23 cellular contexts compared by ENCODE assay signal in genomic region chr20:19143890-19144289, GRCh38.
"Had no signal": no experiment of that assay in that cellular context is flagged by ENCODE, and none has a peak within 500 bp of the region (broad histone marks: within the 10 kb centered on the region; RNA-seq: fewer than 3 reads in every experiment).

No MANE protein-coding gene starts in this region.

- H3K36me3 ChIP-seq: esophagus muscularis mucosa, gastroesophageal sphincter, heart left ventricle, left lung, lower lobe of right lung had no signal

- H3K4me1 ChIP-seq: esophagus muscularis mucosa, gastroesophageal sphincter, heart left ventricle, left lung, lower lobe of right lung had no signal

- H3K27me3 ChIP-seq: esophagus muscularis mucosa, gastroesophageal sphincter, heart left ventricle, hepatocyte, left lung had no signal

- H3K27ac ChIP-seq: coronary artery, dorsolateral prefrontal cortex, epithelial cell of prostate, esophagus muscularis mucosa, gastroesophageal sphincter, heart left ventricle, hepatocyte, left lung, lower lobe of right lung had no signal

- H3K9me3 ChIP-seq: esophagus muscularis mucosa, gastroesophageal sphincter, lower lobe of right lung had no signal

- ATAC-seq: gastroesophageal sphincter; heart left ventricle; left cardiac atrium; left lung; left ventricle myocardium superior; lower lobe of right lung; naive thymus-derived CD4-positive, alpha-beta T cell had no signal

- H3K4me3 ChIP-seq: coronary artery, dorsolateral prefrontal cortex, esophagus muscularis mucosa, gastroesophageal sphincter, heart left ventricle, hepatocyte, left lung, lower lobe of right lung had no signal

- DNase-seq: dermis blood vessel endothelial cell; dorsolateral prefrontal cortex; effector CD4-positive, alpha-beta T cell; effector memory CD4-positive, alpha-beta T cell; erythroblast; foreskin fibroblast; foreskin melanocyte; heart left ventricle; hypothalamus; immature natural killer cell; islet precursor cell; left cardiac atrium; left lung; left ventricle myocardium superior; lower lobe of right lung; mesenchymal stem cell; midbrain; naive thymus-derived CD4-positive, alpha-beta T cell had no signal
